In genomic region chr2:73112026-73112912, GRCh38 we compare ENCODE assay signal across 8 cellular contexts. TPM values are rescaled to one million over a fixed set of nuclear protein-coding genes. Genes with fewer than 3 reads are reported as not detected.
DNase-seq lines count a peak whose midpoint lies in the region; ATAC-seq, FAIRE-seq and TF ChIP-seq lines count a peak whose summit lies in the region.

No MANE protein-coding gene starts in this region.

- no peaks in the 10 kb centered on the region for H3K36me3 ChIP-seq in kidney (ENCODE audit: control insufficient read depth in 1 of 2, insufficient read depth in 2 of 2, low read length in 2 of 2)

- in situ Hi-C loops in T47D (cut with HindIII; ENCODE audit: low pct_unique_long_range_greater_than_20kb, low sequenced_read_pairs) = no loop called here

- H3K9ac ChIP-seq in kidney (ENCODE audit: low read length in 2 of 2) = peak overlapping the region; percentile 74 to 98

- intact Hi-C loops in kidney (cut with DNase I) = no loop called here

- peaks cover 25 to 30% of the 10 kb centered on the region in 2 donors for H3K4me1 ChIP-seq in kidney (ENCODE audit: control insufficient read depth in 1 of 2, insufficient read depth in 1 of 2, low read depth in 1 of 2, low read length in 2 of 2)

- DNase-seq in NCI-H510A treated with DMSO at 0.1 percent for 48 hours (lab: John Stamatoyannopoulos, UW) (peak; percentile 16), NCI-H510A (lab: John Stamatoyannopoulos, UW) (no peak), RPMI7951 (ENCODE audit: low read depth) (peak; percentile 47), T47D (ENCODE audit: low read depth in 1 of 2, low spot score in 1 of 2) (peak; percentile 14 to 42), kidney (no peak), frontal cortex (ENCODE audit: low spot score in 2 of 2) (no peak)
- peak; percentile 15 for DNase-seq in stimulated activated CD4-positive, alpha-beta T cell treated with anti-CD3 and anti-CD28 coated beads, Interleukin-4, amount 100 ng/mL, for 24 hours

- FAIRE-seq in kidney (lab: Jason Lieb, UNC) (no peak), frontal cortex (lab: Jason Lieb, UNC) (no peak)

- TF ChIP-seq CTCF in kidney (IDR thresholded peaks at IDR 0.05; ENCODE audit: borderline replicate concordance, extremely low read depth, insufficient read depth) = no peak

- ATAC-seq in HG02840 (IDR thresholded peaks at IDR 0.05; ENCODE audit: low FRiP score, unreplicated experiment) = peak; percentile 23

- H3K4me3 ChIP-seq in kidney (ENCODE audit: low read length in 2 of 2) = peak overlapping the region; percentile 64 to 91

- peak overlapping the region; percentile 90 to 92 for H3K27ac ChIP-seq in kidney (ENCODE audit: low read depth in 2 of 2, low read length in 2 of 2)

- H3K9me3 ChIP-seq in kidney (ENCODE audit: control insufficient read depth in 1 of 2, low read length in 2 of 2) = no peaks in the 10 kb centered on the region

RNA-seq across cellular contexts. Expression of gene RAB11FIP5, which starts 0.5 kb away (rescaled TPM):
- 13.1 and 15.1 TPM in 2 replicates for total RNA-seq in RPMI7951 (2014; rRNA removed; shearing (Covaris generic))
- total RNA-seq in kidney = 57.1 TPM
- 49.6 TPM for polyA plus RNA-seq in kidney (ENCODE audit: insufficient read depth, low read depth, low replicate concordance)
- total RNA-seq in frontal cortex = 5.7 TPM

RNA-seq across cellular contexts. Expression of gene SFXN5, which starts 40.8 kb away (rescaled TPM):
- 8.7 and 18.3 TPM in 2 replicates for total RNA-seq in RPMI7951 (2014; rRNA removed; shearing (Covaris generic))
- total RNA-seq in kidney (21.4 TPM), frontal cortex (12.2 TPM)
- polyA plus RNA-seq in kidney (ENCODE audit: insufficient read depth, low read depth, low replicate concordance) = 35.9 TPM

Comparison
In these comparisons a context has a peak if more than half of its experiments do, and no peak if none do; other contexts are left out.
1. DNase-seq: peak in NCI-H510A treated with DMSO at 0.1 percent for 48 hours (single experiment), RPMI7951 (single experiment), T47D (2 of 2) and stimulated activated CD4-positive, alpha-beta T cell treated with anti-CD3 and anti-CD28 coated beads, Interleukin-4, amount 100 ng/mL, for 24 hours (single experiment); none in NCI-H510A (single experiment), kidney (single experiment) and frontal cortex (0 of 2).